In the genomic region with DNA sequence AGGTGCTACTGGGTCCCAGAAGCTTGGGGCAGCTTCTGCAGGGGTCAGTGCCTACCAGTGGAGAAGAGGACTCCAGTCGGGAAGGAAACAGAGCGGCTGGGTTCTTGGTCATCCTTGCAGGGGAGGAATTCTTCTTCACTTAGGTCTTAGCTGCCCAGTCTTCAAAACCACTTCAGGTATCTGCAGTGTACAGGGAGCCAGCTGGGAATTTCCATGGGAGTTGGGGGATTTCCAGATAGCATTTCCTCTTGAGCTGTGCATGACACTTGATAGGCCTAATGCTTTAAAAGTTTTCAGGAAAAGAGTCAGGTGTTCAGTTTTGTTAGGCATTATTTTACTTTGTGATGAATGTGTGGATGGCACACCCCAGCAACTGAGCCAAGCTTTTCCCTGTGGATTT, we compare ENCODE assay signal across 22 cellular contexts. TPM values are rescaled to one million over a fixed set of nuclear protein-coding genes. Genes with fewer than 3 reads are reported as not detected.
"Had no signal": no experiment of that assay in that cellular context is flagged by ENCODE, and none has a peak within 500 bp of the region (broad histone marks: within the 10 kb centered on the region; RNA-seq: fewer than 3 reads in every experiment).

No MANE protein-coding gene starts in this region.

- H3K27ac Mint-ChIP-seq: activated CD4-positive, alpha-beta T cell treated with anti-CD3 and anti-CD28 coated beads, Interleukin-2, amount 10 ng/mL, durations not matched to agents 7 days and 5 days; activated CD8-positive, alpha-beta T cell treated with anti-CD3 and anti-CD28 coated beads, Interleukin-2, amount 10 ng/mL, durations not matched to agents 7 days and 5 days; activated naive CD4-positive, alpha-beta T cell treated with anti-CD3 and anti-CD28 coated beads, Interleukin-2, amount 50 U/mL, for 24 hours had no signal

- H3K27me3 ChIP-seq: adrenal gland, cardiac muscle cell, dorsolateral prefrontal cortex, heart left ventricle, spleen, tibial nerve, uterus had no signal

- H3K4me3 ChIP-seq: adrenal gland, cardiac muscle cell, dorsolateral prefrontal cortex, heart left ventricle, spleen, tibial nerve, uterus had no signal

- H3K4me1 ChIP-seq: uterus had no signal

- ATAC-seq: activated CD4-positive, CD25-positive, alpha-beta regulatory T cell treated with anti-CD3 and anti-CD28 coated beads, Interleukin-2, amount 50 U/mL, for 24 hours; activated CD8-positive, alpha-beta T cell treated with anti-CD3 and anti-CD28 coated beads, Interleukin-2, amount 10 ng/mL, durations not matched to agents 7 days and 5 days had no signal

- H3K9me3 ChIP-seq: adrenal gland, uterus had no signal

- DNase-seq: activated CD4-positive, alpha-beta T cell treated with anti-CD3 and anti-CD28 coated beads, Interleukin-2, amount 10 ng/mL, durations not matched to agents 7 days and 5 days; activated CD8-positive, alpha-beta memory T cell treated with anti-CD3 and anti-CD28 coated beads, Interleukin-2, amount 50 U/mL, for 4 hours; activated CD8-positive, alpha-beta T cell treated with anti-CD3 and anti-CD28 coated beads, Interleukin-2, amount 10 ng/mL, durations not matched to agents 7 days and 5 days; activated gamma-delta T cell; dorsolateral prefrontal cortex; erythroblast; heart left ventricle; nephron progenitor cell; occipital lobe; posterior cingulate gyrus; spleen; stimulated activated CD4-positive, alpha-beta T cell treated with anti-CD3 and anti-CD28 coated beads, Interleukin-4, amount 100 ng/mL, for 4 hours; stimulated activated naive CD4-positive, alpha-beta T cell treated with Interleukin-2 at 50 U/mL for 16 hours; substantia nigra; uterus had no signal

- H3K36me3 ChIP-seq: adrenal gland, cardiac muscle cell, heart left ventricle, spleen, tibial nerve, uterus had no signal

- H3K27ac ChIP-seq: adrenal gland, cardiac muscle cell, dorsolateral prefrontal cortex, spleen, tibial nerve, uterus had no signal

- H3K4me1 Mint-ChIP-seq: nephron progenitor cell had no signal

- H3K27me3 Mint-ChIP-seq: activated CD4-positive, alpha-beta T cell treated with anti-CD3 and anti-CD28 coated beads, Interleukin-2, amount 10 ng/mL, durations not matched to agents 7 days and 5 days; activated naive CD4-positive, alpha-beta T cell treated with anti-CD3 and anti-CD28 coated beads, Interleukin-2, amount 50 U/mL, for 24 hours had no signal

- H3K4me3 Mint-ChIP-seq: activated CD4-positive, alpha-beta T cell treated with anti-CD3 and anti-CD28 coated beads, Interleukin-2, amount 10 ng/mL, durations not matched to agents 7 days and 5 days; activated CD8-positive, alpha-beta T cell treated with anti-CD3 and anti-CD28 coated beads, Interleukin-2, amount 10 ng/mL, durations not matched to agents 7 days and 5 days; activated naive CD4-positive, alpha-beta T cell treated with anti-CD3 and anti-CD28 coated beads, Interleukin-2, amount 50 U/mL, for 24 hours; nephron progenitor cell; T-helper 1 cell treated with Interleukin-12 subunit alpha and Interleukin-12 subunit beta and Interleukin-4 antibody, amounts not matched to agents 30 μg/mL and 1 μg/mL, for 36 hours had no signal

RNA-seq across cellular contexts. Expression of a gene that starts 58.1 kb away (rescaled TPM):
- total RNA-seq: cardiac muscle cell, myocyte had no signal
- polyA plus RNA-seq: cardiac muscle cell had no signal
